Comparison of ENCODE assay signal across 9 cellular contexts in the genomic region with DNA sequence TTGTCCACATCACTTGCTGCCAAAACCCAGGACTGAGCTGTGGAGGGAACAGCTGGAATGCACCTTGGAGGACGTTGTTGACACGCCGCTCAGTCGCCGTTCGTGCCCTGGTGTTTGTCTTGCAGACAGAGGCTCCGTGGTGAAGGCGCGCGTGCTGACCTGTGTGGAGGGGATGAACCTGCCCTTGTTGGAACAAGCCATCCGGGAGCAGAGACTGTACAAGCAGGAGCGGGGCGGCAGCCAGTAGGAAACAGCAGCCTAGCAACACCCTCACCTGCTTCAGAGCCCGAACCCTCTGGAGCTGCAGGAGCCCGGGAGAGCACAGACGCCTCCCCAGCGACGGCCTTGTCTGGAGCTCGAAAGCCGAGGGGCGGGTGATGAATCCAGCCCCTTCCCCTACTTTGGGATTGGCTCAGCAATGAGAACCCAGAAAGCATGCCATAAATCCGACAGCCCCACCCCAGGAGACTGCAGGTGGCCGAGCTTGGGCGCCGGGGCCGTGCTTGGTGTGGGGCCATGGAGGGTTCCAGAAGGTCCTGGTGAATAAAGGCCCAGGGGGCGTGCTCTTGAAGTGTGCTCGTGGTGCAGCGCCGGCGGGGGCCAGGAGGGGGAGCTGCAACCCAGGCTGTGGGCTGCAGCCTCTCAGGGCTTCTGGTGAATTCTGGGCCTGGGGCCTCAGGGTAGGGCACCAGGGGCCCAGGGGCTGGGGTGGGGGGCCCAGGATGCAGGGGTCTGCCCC. TPM values are rescaled to one million over a fixed set of nuclear protein-coding genes. Genes with fewer than 3 reads are reported as not detected.
DNase-seq lines count a peak whose midpoint lies in the region; ATAC-seq, FAIRE-seq and TF ChIP-seq lines count a peak whose summit lies in the region.
"Had no signal": no experiment of that assay in that cellular context is flagged by ENCODE, and none has a peak within 500 bp of the region (broad histone marks: within the 10 kb centered on the region; RNA-seq: fewer than 3 reads in every experiment).

No MANE protein-coding gene starts in this region.

- DNase-seq in NCI-H1092 treated with DMSO at 0.1 percent for 48 hours (lab: John Stamatoyannopoulos, UW): peak; percentile 20
- no peak for DNase-seq in NCI-H1092 (lab: John Stamatoyannopoulos, UW)
- peak; percentile 48 for DNase-seq in NCI-H460 (ENCODE audit: extremely low read depth, low read depth)
- DNase-seq in activated T-cell treated with anti-CD3 and anti-CD28 coated beads for 24 hours (ENCODE audit: low read depth): peak; percentile 47
- DNase-seq in esophagus squamous epithelium (lab: John Stamatoyannopoulos, UW): no peak
- DNase-seq in pancreas: peak in 5 of 6 donors; percentile 43 to 86 (median 77)

- peaks cover 0 to 49% (median 0%) of the 10 kb centered on the region in 3 donors for H3K36me3 ChIP-seq in esophagus squamous epithelium
- no peaks in the 10 kb centered on the region for H3K36me3 ChIP-seq in pancreas

- H3K4me3 ChIP-seq in esophagus squamous epithelium (no peak overlapping the region), pancreas (no peak overlapping the region)
- H3K4me3 ChIP-seq: BLaER1 treated with 17β-estradiol and CSF1 and Interleukin-3, amounts not matched to agents 10 nM and 100 nM had no signal

- H3K9me3 ChIP-seq in esophagus squamous epithelium: no peaks in the 10 kb centered on the region
- no peaks in the 10 kb centered on the region for H3K9me3 ChIP-seq in pancreas
- H3K9me3 ChIP-seq: BLaER1 treated with 17β-estradiol and CSF1 and Interleukin-3, amounts not matched to agents 10 nM and 100 nM had no signal

- no peaks in the 10 kb centered on the region for H3K27me3 ChIP-seq in esophagus squamous epithelium
- no peaks in the 10 kb centered on the region for H3K27me3 ChIP-seq in pancreas
- H3K27me3 ChIP-seq: BLaER1 treated with 17β-estradiol and CSF1 and Interleukin-3, amounts not matched to agents 10 nM and 100 nM had no signal

- intact Hi-C loops in esophagus squamous epithelium (cut with DNase I): no loop called here
- intact Hi-C loops in pancreas (cut with DNase I): no loop called here

- FAIRE-seq in pancreas (lab: Jason Lieb, UNC): no peak

- 13 to 33% methylated on average over 3 to 6 of the region's 31 CpGs for WGBS in esophagus squamous epithelium, 2 donors
- WGBS in pancreas, 2 donors: 61 to 62% methylated on average over 31 of the region's 31 CpGs

- TF ChIP-seq POLR2A in esophagus squamous epithelium (IDR thresholded peaks at IDR 0.05): no peak

- peaks cover 11 to 46% (median 26%) of the 10 kb centered on the region in 3 donors for H3K4me1 ChIP-seq in esophagus squamous epithelium
- H3K4me1 ChIP-seq in pancreas: peaks cover 8 to 20% (median 14%) of the 10 kb centered on the region in 3 donors

- peak; percentile 47 to 65 (median 62) for ATAC-seq in pancreas
- no peak for ATAC-seq in HG02763 (IDR thresholded peaks at IDR 0.05; ENCODE audit: unreplicated experiment)
- ATAC-seq in HG03280 (IDR thresholded peaks at IDR 0.05; ENCODE audit: unreplicated experiment): no peak

- H3K27ac ChIP-seq in esophagus squamous epithelium (peak overlapping the region in 3 of 4 donors; percentile 35 to 46 (median 38)), pancreas (peak overlapping the region in 2 of 4 donors; percentile 2 to 60)

- TF ChIP-seq CTCF in esophagus squamous epithelium (IDR thresholded peaks at IDR 0.05) (peak; percentile 25 to 79 (median 64)), pancreas (IDR thresholded peaks at IDR 0.05) (peak; percentile 51 to 67 (median 56))

RNA-seq across cellular contexts. Expression of gene CDK3, which starts 0.5 kb away (rescaled TPM):
- 4.8 and 7.7 TPM in 2 replicates for total RNA-seq in NCI-H460 (2014; rRNA removed; shearing (Covaris generic))
- 41.6 and 59.0 TPM in 2 replicates for polyA plus RNA-seq in NCI-H460 (2014; cell fraction: nucleus; rRNA removed)
- total RNA-seq in esophagus squamous epithelium (1 to 10 TPM; 2.4 to 6.6 (median 3.6) TPM), pancreas (1 to 10 TPM; 1.9 to 6.3 (median 3.0) TPM)
- 10 to 100 TPM; 32.2 to 34.7 TPM for polyA plus RNA-seq in pancreas

RNA-seq across cellular contexts. Expression of gene TEN1, which starts 21.1 kb away (rescaled TPM):
- total RNA-seq in NCI-H460 (2014; rRNA removed; shearing (Covaris generic)): 18.2 and 18.9 TPM in 2 replicates
- 56.2 and 73.8 TPM in 2 replicates for polyA plus RNA-seq in NCI-H460 (2014; cell fraction: nucleus; rRNA removed)
- total RNA-seq in esophagus squamous epithelium (10 to 100 TPM; 24.6 to 40.6 (median 26.2) TPM), pancreas (10 to 100 TPM in 5 of 6 donors, 1 to 10 TPM in 1; 6.9 to 12.9 (median 12.3) TPM)
- 10 to 100 TPM; 19.7 to 35.0 TPM for polyA plus RNA-seq in pancreas

RNA-seq across cellular contexts. Expression of gene ACOX1, which starts 21.2 kb away (rescaled TPM):
- 24.9 and 28.4 TPM in 2 replicates for total RNA-seq in NCI-H460 (2014; rRNA removed; shearing (Covaris generic))
- 12.8 and 19.9 TPM in 2 replicates for polyA plus RNA-seq in NCI-H460 (2014; cell fraction: nucleus; rRNA removed)
- 10 to 100 TPM; 46.9 to 73.3 (median 62.3) TPM for total RNA-seq in esophagus squamous epithelium
- total RNA-seq in pancreas: 10 to 100 TPM; 50.4 to 74.2 (median 59.4) TPM
- polyA plus RNA-seq in pancreas: 10 to 100 TPM; 16.3 to 25.4 TPM

RNA-seq across cellular contexts. Expression of gene EVPL, which starts 26.9 kb away (rescaled TPM):
- total RNA-seq in NCI-H460 (2014; rRNA removed; shearing (Covaris generic)): 8.0 and 8.6 TPM in 2 replicates
- polyA plus RNA-seq in NCI-H460 (2014; cell fraction: nucleus; rRNA removed): 24.2 and 27.8 TPM in 2 replicates
- 100 to 1,000 TPM; 132 to 604 (median 223) TPM for total RNA-seq in esophagus squamous epithelium
- 1 to 10 TPM; 1.3 to 3.5 (median 2.9) TPM for total RNA-seq in pancreas
- polyA plus RNA-seq in pancreas: 10 to 100 TPM in 1 of 2 donors, 1 to 10 TPM in 1; 6.5 to 14.6 TPM

RNA-seq across cellular contexts. Expression of gene FBF1, which starts 59.3 kb away (rescaled TPM):
- 6.8 and 9.1 TPM in 2 replicates for total RNA-seq in NCI-H460 (2014; rRNA removed; shearing (Covaris generic))
- 54.3 and 57.6 TPM in 2 replicates for polyA plus RNA-seq in NCI-H460 (2014; cell fraction: nucleus; rRNA removed)
- 10 to 100 TPM; 13.9 to 18.3 (median 15.5) TPM for total RNA-seq in esophagus squamous epithelium
- total RNA-seq in pancreas: 10 to 100 TPM in 1 of 6 donors, 1 to 10 TPM in 5; 2.4 to 10.1 (median 3.9) TPM
- 10 to 100 TPM in 1 of 2 donors, 1 to 10 TPM in 1; 7.7 to 24.8 TPM for polyA plus RNA-seq in pancreas

Comparison
In these comparisons a context has a peak if more than half of its experiments do, and no peak if none do; other contexts are left out.
1. DNase-seq: peak in NCI-H1092 treated with DMSO at 0.1 percent for 48 hours (single experiment), NCI-H460 (single experiment), activated T-cell treated with anti-CD3 and anti-CD28 coated beads for 24 hours (single experiment) and pancreas (5 of 6); none in NCI-H1092 (single experiment) and esophagus squamous epithelium (single experiment).
2. ATAC-seq: peak in pancreas (4 of 4); none in HG02763 (single experiment) and HG03280 (single experiment).